ENCODE assay signal across 8 cellular contexts in genomic region chr1:200279810-200280411, GRCh38.
A peak's percentile ranks its signal among the peaks of the same experiment; 100 is the strongest.
DNase-seq lines count a peak whose midpoint lies in the region; ATAC-seq and TF ChIP-seq lines count a peak whose summit lies in the region.

No MANE protein-coding gene starts in this region.

- H3K9me3 ChIP-seq in heart left ventricle = no peaks in the 10 kb centered on the region

- TF ChIP-seq CTCF in heart left ventricle (IDR thresholded peaks at IDR 0.05) (peak in 11 of 12 donors; percentile 25 to 63 (median 53)), foreskin fibroblast (IDR thresholded peaks at IDR 0.05; ENCODE audit: low read depth, low read length) (peak; percentile 58)

- intact Hi-C loops in heart left ventricle (cut with DNase I) (loop anchor here in 7 of 10 donors (2.0 to 10.0 kb wide), 5 partner anchors 205 to 595 kb away; no protein-coding TSS in a partner anchor), left ventricle myocardium superior (cut with micrococcal nuclease) (no loop called here), sciatic nerve (cut with DNase I) (no loop called here)

- H3K4me3 ChIP-seq in heart left ventricle (no peak overlapping the region), foreskin fibroblast (ENCODE audit: low read depth in 1 of 2, low read length in 2 of 2) (no peak overlapping the region)

- ATAC-seq in heart left ventricle (no peak), left ventricle myocardium superior (no peak), sciatic nerve (no peak), GM19023 (IDR thresholded peaks at IDR 0.05; ENCODE audit: unreplicated experiment) (no peak)

- no peaks in the 10 kb centered on the region for H3K36me3 ChIP-seq in heart left ventricle

- H3K4me1 ChIP-seq in heart left ventricle = peaks cover 0 to 8% (median 0%) of the 10 kb centered on the region in 12 donors

- H3K27ac ChIP-seq in heart left ventricle = no peak overlapping the region

- TF ChIP-seq POLR2A in heart left ventricle (IDR thresholded peaks at IDR 0.05) = no peak

- H3K27me3 ChIP-seq in heart left ventricle = no peaks in the 10 kb centered on the region

- WGBS in heart left ventricle, 4 donors = 21 to 32% (median 29%) methylated on average over 4 of the region's 4 CpGs

- DNase-seq in heart left ventricle (no peak), left ventricle myocardium superior (no peak), LoVo (ENCODE audit: low spot score) (peak; percentile 36), UCSD-AML1 (lab: John Stamatoyannopoulos, UW; ENCODE audit: unreplicated experiment) (peak; percentile 18), foreskin fibroblast (peak; percentile 52 to 80), sciatic nerve (ENCODE audit: low spot score) (peak; percentile 63), NCI-H2227 treated with DMSO at 0.1 percent for 48 hours (lab: John Stamatoyannopoulos, UW) (no peak)

Comparison
In these comparisons a context has a peak if more than half of its experiments do, and no peak if none do; other contexts are left out.
1. intact Hi-C loops: an anchor here in heart left ventricle (2.0 to 10.0 kb wide); none called in left ventricle myocardium superior and sciatic nerve.
2. DNase-seq: peak in LoVo (single experiment), UCSD-AML1 (single experiment), foreskin fibroblast (2 of 2) and sciatic nerve (single experiment); none in heart left ventricle (0 of 5), left ventricle myocardium superior (single experiment) and NCI-H2227 treated with DMSO at 0.1 percent for 48 hours (single experiment).